In the genomic region with DNA sequence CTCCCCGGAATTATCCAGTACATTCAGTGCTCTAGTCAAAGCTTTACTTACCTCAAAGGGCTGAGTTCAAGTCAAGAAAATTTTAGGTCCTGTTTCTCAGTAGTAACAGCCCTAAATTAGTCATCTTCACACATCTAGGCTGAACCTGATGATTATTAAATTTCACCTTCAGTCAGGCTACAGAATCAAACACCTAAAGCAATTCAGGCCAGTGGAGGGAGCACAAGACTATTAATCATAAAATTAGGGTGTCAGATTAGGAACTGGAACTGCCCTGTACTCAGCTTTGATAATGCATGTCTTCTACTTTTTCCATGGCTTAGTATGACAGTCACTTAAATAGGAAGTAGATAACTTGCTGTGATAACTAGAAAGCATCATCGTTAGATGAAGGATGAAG, we compare ENCODE assay signal across 24 cellular contexts. TPM values are rescaled to one million over a fixed set of nuclear protein-coding genes. Genes with fewer than 3 reads are reported as not detected.
DNase-seq lines count a peak whose midpoint lies in the region; TF ChIP-seq lines count a peak whose summit lies in the region.
"Had no signal": no experiment of that assay in that cellular context is flagged by ENCODE, and none has a peak within 500 bp of the region (broad histone marks: within the 10 kb centered on the region; RNA-seq: fewer than 3 reads in every experiment).

No MANE protein-coding gene starts in this region.

- H3K9ac ChIP-seq in mammary epithelial cell (ENCODE audit: insufficient read depth, low read length) = peak overlapping the region; percentile 43

- H3K27me3 ChIP-seq in mammary epithelial cell (ENCODE audit: insufficient read depth, low read length) = no peaks in the 10 kb centered on the region
- no peaks in the 10 kb centered on the region for H3K27me3 ChIP-seq in esophagus squamous epithelium
- no peaks in the 10 kb centered on the region for H3K27me3 ChIP-seq in esophagus muscularis mucosa

- dilution Hi-C loops in mammary epithelial cell (cut with HindIII; ENCODE audit: low sequenced_read_pairs) = loop anchor here (5.0 kb wide), 1 partner anchor 52 kb away; no protein-coding TSS in a partner anchor

- H3K9me3 ChIP-seq in mammary epithelial cell (replicated peaks; ENCODE audit: insufficient read depth, low read length) = no peaks in the 10 kb centered on the region
- no peaks in the 10 kb centered on the region for H3K9me3 ChIP-seq in esophagus squamous epithelium
- no peaks in the 10 kb centered on the region for H3K9me3 ChIP-seq in esophagus muscularis mucosa

- H3K36me3 ChIP-seq in mammary epithelial cell (ENCODE audit: insufficient read depth, low read length) (peaks cover 2% of the 10 kb centered on the region), esophagus squamous epithelium (peaks cover 0 to 75% (median 10%) of the 10 kb centered on the region in 3 donors), esophagus muscularis mucosa (peaks cover 19 to 46% (median 30%) of the 10 kb centered on the region in 4 donors)

- intact Hi-C loops in mammary epithelial cell (cut with micrococcal nuclease) (loop anchor here (2.0 kb wide), 2 partner anchors 107 to 347 kb away; partner anchors contain the start of gene NRAS), esophagus squamous epithelium (cut with DNase I) (no loop called here), esophagus muscularis mucosa (cut with DNase I) (no loop called here)

- H3K27ac ChIP-seq in mammary epithelial cell (ENCODE audit: insufficient read depth, low read depth, low read length) (peak overlapping the region; percentile 100), esophagus squamous epithelium (peak overlapping the region; percentile 88 to 94 (median 90)), esophagus muscularis mucosa (replicated peaks in 1 of 4) (no peak overlapping the region)
- H3K27ac ChIP-seq: 22Rv1, C4-2B, PC-9, SK-N-MC had no signal

- TF ChIP-seq CTCF in mammary epithelial cell (conservative IDR thresholded peaks at IDR 0.05 in 1 of 2, IDR thresholded peaks at IDR 0.05 in 1 of 2; ENCODE audit: extremely low read depth in 1 of 2, insufficient read depth in 1 of 2, low read depth in 1 of 2, low read length in 2 of 2) (peak; percentile 9 to 28), esophagus squamous epithelium (IDR thresholded peaks at IDR 0.05) (peak in 1 of 6 experiments; percentile 22), esophagus muscularis mucosa (IDR thresholded peaks at IDR 0.05) (no peak)

- CTCF ChIA-PET in mammary epithelial cell (lab: Charles Lee; ENCODE audit: low non-redundant PET) = no interaction called here

- H3K4me2 ChIP-seq in mammary epithelial cell (ENCODE audit: insufficient read depth, low read depth, low read length) = no peak overlapping the region
- H3K4me2 ChIP-seq: PC-9 had no signal

- H4K20me1 ChIP-seq in mammary epithelial cell (ENCODE audit: insufficient read depth, low read length) = no peaks in the 10 kb centered on the region

- peak; percentile 4 for DNase-seq in DMS 273 (lab: John Stamatoyannopoulos, UW; ENCODE audit: unreplicated experiment)
- no peak for DNase-seq in DMS 273 treated with DMSO at 0.1 percent for 48 hours (lab: John Stamatoyannopoulos, UW)
- peak; percentile 66 for DNase-seq in mammary epithelial cell
- DNase-seq in esophagus squamous epithelium (lab: John Stamatoyannopoulos, UW) = no peak
- no peak for DNase-seq in putamen (ENCODE audit: low spot score)
- DNase-seq in NCI-H524 (lab: John Stamatoyannopoulos, UW) = no peak
- no peak for DNase-seq in esophagus muscularis mucosa (ENCODE audit: extremely low spot score)
- DNase-seq: CD8-positive, alpha-beta T cell; DMS153; DND-41; H7; Kasumi-1; MV-4-11; NCI-H1105; NCI-H1436 treated with DMSO at 0.1 percent for 48 hours; NCI-H187 treated with DMSO at 0.1 percent for 48 hours; NCI-H2107; NCI-H524 treated with DMSO at 0.1 percent for 48 hours; NCI-H774; SHP77 had no signal

- no peak overlapping the region for H2AFZ ChIP-seq in mammary epithelial cell (ENCODE audit: low read depth, low read length)
- H2AFZ ChIP-seq: PC-9 had no signal

- H3K4me1 ChIP-seq in mammary epithelial cell (ENCODE audit: insufficient read depth, low read length) (peaks cover 18% of the 10 kb centered on the region), esophagus squamous epithelium (peaks cover 0 to 63% (median 0%) of the 10 kb centered on the region in 3 donors), esophagus muscularis mucosa (no peaks in the 10 kb centered on the region)

- BruUV-seq in mammary epithelial cell (replicated peaks; lab: Mats Ljungman, UMichigan) = no TSS peak

- TF ChIP-seq POLR2A in esophagus squamous epithelium (IDR thresholded peaks at IDR 0.05) (no peak), esophagus muscularis mucosa (IDR thresholded peaks at IDR 0.05; ENCODE audit: low read depth) (no peak)

- in situ Hi-C loops in mammary epithelial cell (cut with MboI; ENCODE audit: low sequenced_read_pairs in 2 of 2) = loop anchor here in 1 of 2 donors (10.0 kb wide), 1 partner anchor 55 kb away; no protein-coding TSS in a partner anchor

- no peaks in the 10 kb centered on the region for H3K79me2 ChIP-seq in mammary epithelial cell (ENCODE audit: insufficient read depth, low read length)

- 100% methylated on average over 2 of the region's 2 CpGs for WGBS in mammary epithelial cell (ENCODE audit: low coverage, missing lambda C conversion rate)
- WGBS in esophagus squamous epithelium, 2 donors = 73 to 78% methylated on average over 2 of the region's 2 CpGs
- 94% methylated on average over 2 of the region's 2 CpGs for WGBS in esophagus muscularis mucosa

- H3K4me3 ChIP-seq in mammary epithelial cell (replicated peaks in 1 of 3; ENCODE audit: insufficient read depth in 1 of 3, low read depth in 2 of 3, low read length in 3 of 3) = no peak overlapping the region
- no peak overlapping the region for H3K4me3 ChIP-seq in esophagus squamous epithelium
- no peak overlapping the region for H3K4me3 ChIP-seq in esophagus muscularis mucosa
- H3K4me3 ChIP-seq: PC-9, SK-N-MC had no signal

- TF ChIP-seq EP300 in esophagus muscularis mucosa (IDR thresholded peaks at IDR 0.05) = no peak

RNA-seq across cellular contexts. Expression of gene BCAS2, which starts 28.4 kb away (rescaled TPM):
- total RNA-seq in mammary epithelial cell (10 to 100 TPM; 30.2 to 46.5 TPM), esophagus squamous epithelium (10 to 100 TPM; 24.8 to 38.9 (median 32.7) TPM), esophagus muscularis mucosa (10 to 100 TPM; 25.9 to 44.0 (median 34.1) TPM)
- polyA plus RNA-seq in mammary epithelial cell = 24.6 TPM
- polyA minus RNA-seq in mammary epithelial cell = 15.0 TPM

Comparison
In these comparisons a context has a peak if more than half of its experiments do, and no peak if none do; other contexts are left out.
1. DNase-seq: peak in DMS 273 (single experiment) and mammary epithelial cell (single experiment); none in DMS 273 treated with DMSO at 0.1 percent for 48 hours (single experiment), esophagus squamous epithelium (single experiment), putamen (single experiment), NCI-H524 (0 of 2) and esophagus muscularis mucosa (single experiment).
2. H3K27ac ChIP-seq: peak in mammary epithelial cell (single experiment) and esophagus squamous epithelium (4 of 4); none in esophagus muscularis mucosa (0 of 4).
3. CTCF ChIP-seq: peak in mammary epithelial cell (2 of 2); none in esophagus muscularis mucosa (0 of 3).